In the genomic region with DNA sequence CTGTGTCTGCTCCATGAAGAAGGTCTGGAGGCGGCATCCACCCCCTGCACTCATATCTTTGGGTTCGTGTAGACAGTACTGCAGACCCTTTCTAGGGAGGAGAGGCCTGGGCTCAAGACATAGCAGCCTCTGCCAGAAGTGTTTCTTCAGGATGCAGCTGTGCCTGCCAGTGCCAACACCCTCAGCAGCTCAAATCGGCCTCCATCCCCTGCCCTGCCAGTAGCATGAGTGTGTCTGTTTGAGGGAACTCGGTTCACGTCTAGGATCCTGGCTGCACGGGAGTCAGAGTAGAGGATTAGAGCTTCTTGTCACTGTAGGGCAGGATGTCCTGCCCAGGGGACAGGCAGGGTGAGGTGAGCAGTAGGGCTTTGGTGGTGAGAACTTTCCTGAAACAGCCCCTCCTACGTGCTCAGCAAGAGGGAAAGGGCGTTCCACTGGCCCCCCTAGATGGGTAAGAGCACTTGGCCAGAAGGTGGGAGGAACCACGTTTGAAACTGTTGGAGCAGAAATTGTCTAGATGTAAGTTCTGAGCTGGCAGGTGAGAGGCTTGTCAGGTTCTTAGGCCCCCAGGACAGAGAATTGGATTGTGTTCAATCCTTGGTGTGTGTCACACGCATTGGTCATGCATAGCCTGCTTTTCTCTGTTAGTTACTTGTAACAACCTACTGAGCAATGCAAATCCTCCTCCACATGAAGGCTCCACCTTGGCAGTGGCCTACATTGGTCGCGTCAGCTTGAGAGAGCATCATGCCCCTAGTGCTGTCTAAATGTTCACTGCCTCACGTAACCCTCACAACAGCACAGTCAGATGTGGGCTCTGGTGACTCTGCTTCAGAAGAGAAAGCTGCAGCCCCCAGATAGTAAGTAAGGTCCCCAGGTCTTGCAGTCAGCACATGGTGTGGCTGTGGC, we compare ENCODE assay signal across 1 cellular context.
TF ChIP-seq lines count a peak whose summit lies in the region.

No MANE protein-coding gene starts in this region.

TF ChIP-seq in HepG2, 621 proteins besides CTCF, POLR2A, EP300 and RAD21:
- TF ChIP-seq PHF8 (CRISPR knock-in tag; IDR thresholded peaks at IDR 0.05) (no peak), SRSF9 (IDR thresholded peaks at IDR 0.05; ENCODE audit: borderline replicate concordance, insufficient read depth, low read depth, low read length, poor library complexity, severe bottlenecking) (no peak), CREB1 (IDR thresholded peaks at IDR 0.05) (no peak), CREB1 (CRISPR knock-in tag; IDR thresholded peaks at IDR 0.05) (no peak), NR2F6 (IDR thresholded peaks at IDR 0.05) (no peak), NR2F6 (CRISPR knock-in tag; IDR thresholded peaks at IDR 0.05) (no peak), ZNF615 (CRISPR knock-in tag; IDR thresholded peaks at IDR 0.05; ENCODE audit: borderline replicate concordance) (no peak), FOXA3 (CRISPR knock-in tag; IDR thresholded peaks at IDR 0.05) (no peak), GLMP (CRISPR knock-in tag; IDR thresholded peaks at IDR 0.05; ENCODE audit: borderline replicate concordance) (no peak), ZNF333 (CRISPR knock-in tag; IDR thresholded peaks at IDR 0.05; ENCODE audit: borderline replicate concordance) (no peak), ZFX (CRISPR knock-in tag; IDR thresholded peaks at IDR 0.05; ENCODE audit: low read depth) (no peak), MIXL1 (CRISPR knock-in tag; IDR thresholded peaks at IDR 0.05) (no peak), IRF9 (CRISPR knock-in tag; IDR thresholded peaks at IDR 0.05; ENCODE audit: borderline replicate concordance) (no peak), NFRKB (IDR thresholded peaks at IDR 0.05) (no peak), SNAPC2 (CRISPR knock-in tag; IDR thresholded peaks at IDR 0.05) (no peak), CEBPB (IDR thresholded peaks at IDR 0.05; ENCODE audit: borderline replicate concordance, low read depth, low read length) (no peak), ZNF691 (CRISPR knock-in tag; IDR thresholded peaks at IDR 0.05; ENCODE audit: borderline replicate concordance, low read depth) (no peak)
- TF ChIP-seq, protein P1, sequence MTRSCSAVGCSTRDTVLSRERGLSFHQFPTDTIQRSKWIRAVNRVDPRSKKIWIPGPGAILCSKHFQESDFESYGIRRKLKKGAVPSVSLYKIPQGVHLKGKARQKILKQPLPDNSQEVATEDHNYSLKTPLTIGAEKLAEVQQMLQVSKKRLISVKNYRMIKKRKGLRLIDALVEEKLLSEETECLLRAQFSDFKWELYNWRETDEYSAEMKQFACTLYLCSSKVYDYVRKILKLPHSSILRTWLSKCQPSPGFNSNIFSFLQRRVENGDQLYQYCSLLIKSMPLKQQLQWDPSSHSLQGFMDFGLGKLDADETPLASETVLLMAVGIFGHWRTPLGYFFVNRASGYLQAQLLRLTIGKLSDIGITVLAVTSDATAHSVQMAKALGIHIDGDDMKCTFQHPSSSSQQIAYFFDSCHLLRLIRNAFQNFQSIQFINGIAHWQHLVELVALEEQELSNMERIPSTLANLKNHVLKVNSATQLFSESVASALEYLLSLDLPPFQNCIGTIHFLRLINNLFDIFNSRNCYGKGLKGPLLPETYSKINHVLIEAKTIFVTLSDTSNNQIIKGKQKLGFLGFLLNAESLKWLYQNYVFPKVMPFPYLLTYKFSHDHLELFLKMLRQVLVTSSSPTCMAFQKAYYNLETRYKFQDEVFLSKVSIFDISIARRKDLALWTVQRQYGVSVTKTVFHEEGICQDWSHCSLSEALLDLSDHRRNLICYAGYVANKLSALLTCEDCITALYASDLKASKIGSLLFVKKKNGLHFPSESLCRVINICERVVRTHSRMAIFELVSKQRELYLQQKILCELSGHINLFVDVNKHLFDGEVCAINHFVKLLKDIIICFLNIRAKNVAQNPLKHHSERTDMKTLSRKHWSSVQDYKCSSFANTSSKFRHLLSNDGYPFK (CRISPR knock-in tag; IDR thresholded peaks at IDR 0.05; ENCODE audit: borderline replicate concordance), result no peak
